Comparison of ENCODE assay signal across 8 cellular contexts in genomic region chr2:43221660-43222471, GRCh38. TPM values are rescaled to one million over a fixed set of nuclear protein-coding genes. Genes with fewer than 3 reads are reported as not detected.
A peak's percentile ranks its signal among the peaks of the same experiment; 100 is the strongest.
DNase-seq lines count a peak whose midpoint lies in the region; ATAC-seq, FAIRE-seq and TF ChIP-seq lines count a peak whose summit lies in the region.

No MANE protein-coding gene starts in this region.

- H3K27me3 ChIP-seq in BLaER1: no peaks in the 10 kb centered on the region

- peak; percentile 82 for DNase-seq in HPDE6-E6E7 (ENCODE audit: extremely low spot score)
- peak; percentile 76 for DNase-seq in RCC 7860 (ENCODE audit: low spot score)
- DNase-seq in activated naive CD4-positive, alpha-beta T cell treated with Interleukin-2 at 50 U/mL for 16 hours: peak; percentile 55
- peak; percentile 96 for DNase-seq in fibroblast of the conjunctiva (ENCODE audit: low read depth)
- DNase-seq in naive thymus-derived CD8-positive, alpha-beta T cell: peak; percentile 27 to 65 (median 49)
- no peak for DNase-seq in D721Med (ENCODE audit: insufficient read length, low spot score)

- H3K4me3 Mint-ChIP-seq in naive thymus-derived CD8-positive, alpha-beta T cell: peak overlapping the region; percentile 71 to 99 (median 96)

- H3K27ac ChIP-seq in BLaER1 (peak overlapping the region; percentile 97), temporal lobe (ENCODE audit: low read depth, low read length) (peak overlapping the region; percentile 97)

- peak overlapping the region; percentile 88 for H3K4me3 ChIP-seq in BLaER1

- H3K4me2 ChIP-seq in BLaER1: peak overlapping the region; percentile 89

- peaks cover 43% of the 10 kb centered on the region for H3K36me3 ChIP-seq in BLaER1

- H3K4me1 ChIP-seq in BLaER1: peaks cover 53% of the 10 kb centered on the region

- H4K20me1 ChIP-seq in BLaER1: peaks cover 49% of the 10 kb centered on the region

- H3K36me3 Mint-ChIP-seq in naive thymus-derived CD8-positive, alpha-beta T cell: peaks cover 25 to 50% (median 37%) of the 10 kb centered on the region in 3 donors

- H3K27ac Mint-ChIP-seq in naive thymus-derived CD8-positive, alpha-beta T cell: peak overlapping the region; percentile 91 to 99 (median 98)

- H3K9ac ChIP-seq in BLaER1: peak overlapping the region; percentile 98

- peaks cover 0 to 5% (median 0%) of the 10 kb centered on the region in 5 donors for H3K27me3 Mint-ChIP-seq in naive thymus-derived CD8-positive, alpha-beta T cell

- peaks cover 26 to 59% (median 43%) of the 10 kb centered on the region in 4 donors for H3K4me1 Mint-ChIP-seq in naive thymus-derived CD8-positive, alpha-beta T cell

- peaks cover 0 to 3% (median 0%) of the 10 kb centered on the region in 9 donors for H3K9me3 Mint-ChIP-seq in naive thymus-derived CD8-positive, alpha-beta T cell

- H3K9me3 ChIP-seq in BLaER1: no peaks in the 10 kb centered on the region

- no peak for TF ChIP-seq CTCF in D721Med (IDR thresholded peaks at IDR 0.05; ENCODE audit: insufficient read depth, missing control alignments)

- peak; percentile 77 for FAIRE-seq in RCC 7860 (lab: Jason Lieb, UNC)
- FAIRE-seq in D721Med (lab: Jason Lieb, UNC): no peak

- POLR2A ChIA-PET in naive thymus-derived CD8-positive, alpha-beta T cell (lab: Charles Lee): interaction anchor here (0.8 to 21.9 kb wide), 9 partner anchors 10 to 196 kb away, joined by 3 to 2148 read pairs (median 4); no protein-coding TSS in a partner anchor

- no peak for ATAC-seq in naive thymus-derived CD8-positive, alpha-beta T cell

RNA-seq across cellular contexts. Expression of gene ZFP36L2, which starts 4.5 kb away (rescaled TPM):
- total RNA-seq in naive thymus-derived CD8-positive, alpha-beta T cell: 100 to 1,000 TPM; 264 to 274 TPM
- 100 to 1,000 TPM; 222 to 420 (median 390) TPM for polyA plus RNA-seq in naive thymus-derived CD8-positive, alpha-beta T cell
- total RNA-seq in temporal lobe: 9.6 TPM

Comparison
In these comparisons a context has a peak if more than half of its experiments do, and no peak if none do; other contexts are left out.
1. RNA of gene ZFP36L2, which starts 4.5 kb away (total RNA-seq): 264 to 274 TPM in naive thymus-derived CD8-positive, alpha-beta T cell; 9.6 TPM in temporal lobe (single experiment); every median in the first group is over 10 times any median in the second.